1 cellular context compared by ENCODE assay signal in the genomic region with DNA sequence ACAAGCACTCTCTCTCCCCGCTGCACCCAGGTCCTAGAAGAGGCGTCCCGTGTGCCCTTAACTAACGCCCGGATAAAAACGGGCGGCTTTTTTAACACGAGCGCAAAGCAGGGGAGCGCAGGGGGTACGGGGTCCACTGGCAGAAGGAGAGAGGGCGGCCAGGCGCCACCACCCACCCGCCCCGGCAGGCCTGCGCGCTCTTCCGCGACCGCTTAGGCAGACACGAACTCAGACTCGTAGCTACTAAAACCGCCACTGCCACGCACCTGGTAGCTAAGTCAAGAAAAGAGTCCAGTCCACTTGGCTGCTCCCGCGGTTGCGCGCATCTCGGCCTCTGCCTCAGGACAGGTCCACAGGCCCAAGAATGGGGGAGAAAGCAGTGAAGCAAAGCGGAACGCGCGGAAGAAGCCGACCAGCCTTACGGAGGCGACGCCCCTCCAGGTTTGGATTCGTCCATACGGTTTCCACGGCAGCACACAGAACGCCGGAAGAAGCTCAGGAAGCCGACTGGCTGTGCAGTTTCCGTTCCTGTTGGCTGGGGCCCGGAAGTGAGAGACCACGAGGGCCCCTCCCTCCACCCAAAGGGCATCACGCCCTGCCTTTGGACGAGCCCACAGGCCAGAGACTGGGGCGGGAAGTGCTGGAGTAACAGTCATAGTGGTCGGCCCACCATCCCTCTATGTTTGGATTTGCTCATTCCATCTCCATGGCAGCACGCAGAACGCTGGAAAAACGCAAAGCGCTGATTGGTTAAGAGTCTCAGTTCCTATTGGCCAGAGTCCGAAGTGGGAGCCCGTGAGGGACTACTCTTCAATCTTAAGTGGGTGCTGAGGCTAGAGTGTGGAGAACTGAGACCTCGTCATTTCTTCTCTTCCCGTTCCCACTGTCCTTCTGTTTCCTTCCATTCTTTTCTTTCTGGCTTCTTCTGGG.
TF ChIP-seq lines count a peak whose summit lies in the region.

A gene (minus strand): TSS at position 354 of the 930 bp plus-strand sequence. CDS start 7,344 bp downstream, outside the sequence.

TF ChIP-seq in HepG2, 621 proteins besides CTCF, POLR2A, EP300 and RAD21 (continued from another document and continues in another):
- TF ChIP-seq TBX3 (IDR thresholded peaks at IDR 0.05; ENCODE audit: borderline replicate concordance) = no peak; the same call in 1 of the 2 replicates
- TF ChIP-seq ZFP36L1 (CRISPR knock-in tag; IDR thresholded peaks at IDR 0.05) = peak; percentile 66; the same call in 1 of the 2 replicates
- TF ChIP-seq, protein P1, sequence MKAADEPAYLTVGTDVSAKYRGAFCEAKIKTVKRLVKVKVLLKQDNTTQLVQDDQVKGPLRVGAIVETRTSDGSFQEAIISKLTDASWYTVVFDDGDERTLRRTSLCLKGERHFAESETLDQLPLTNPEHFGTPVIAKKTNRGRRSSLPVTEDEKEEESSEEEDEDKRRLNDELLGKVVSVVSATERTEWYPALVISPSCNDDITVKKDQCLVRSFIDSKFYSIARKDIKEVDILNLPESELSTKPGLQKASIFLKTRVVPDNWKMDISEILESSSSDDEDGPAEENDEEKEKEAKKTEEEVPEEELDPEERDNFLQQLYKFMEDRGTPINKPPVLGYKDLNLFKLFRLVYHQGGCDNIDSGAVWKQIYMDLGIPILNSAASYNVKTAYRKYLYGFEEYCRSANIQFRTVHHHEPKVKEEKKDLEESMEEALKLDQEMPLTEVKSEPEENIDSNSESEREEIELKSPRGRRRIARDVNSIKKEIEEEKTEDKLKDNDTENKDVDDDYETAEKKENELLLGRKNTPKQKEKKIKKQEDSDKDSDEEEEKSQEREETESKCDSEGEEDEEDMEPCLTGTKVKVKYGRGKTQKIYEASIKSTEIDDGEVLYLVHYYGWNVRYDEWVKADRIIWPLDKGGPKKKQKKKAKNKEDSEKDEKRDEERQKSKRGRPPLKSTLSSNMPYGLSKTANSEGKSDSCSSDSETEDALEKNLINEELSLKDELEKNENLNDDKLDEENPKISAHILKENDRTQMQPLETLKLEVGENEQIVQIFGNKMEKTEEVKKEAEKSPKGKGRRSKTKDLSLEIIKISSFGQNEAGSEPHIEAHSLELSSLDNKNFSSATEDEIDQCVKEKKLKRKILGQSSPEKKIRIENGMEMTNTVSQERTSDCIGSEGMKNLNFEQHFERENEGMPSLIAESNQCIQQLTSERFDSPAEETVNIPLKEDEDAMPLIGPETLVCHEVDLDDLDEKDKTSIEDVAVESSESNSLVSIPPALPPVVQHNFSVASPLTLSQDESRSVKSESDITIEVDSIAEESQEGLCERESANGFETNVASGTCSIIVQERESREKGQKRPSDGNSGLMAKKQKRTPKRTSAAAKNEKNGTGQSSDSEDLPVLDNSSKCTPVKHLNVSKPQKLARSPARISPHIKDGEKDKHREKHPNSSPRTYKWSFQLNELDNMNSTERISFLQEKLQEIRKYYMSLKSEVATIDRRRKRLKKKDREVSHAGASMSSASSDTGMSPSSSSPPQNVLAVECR (CRISPR knock-in tag; IDR thresholded peaks at IDR 0.05; ENCODE audit: borderline replicate concordance) = peak; percentile 100
- TF ChIP-seq SRSF4 (IDR thresholded peaks at IDR 0.05; ENCODE audit: low read depth, low read length, poor library complexity, severe bottlenecking) = no peak
- TF ChIP-seq PAX8 (CRISPR knock-in tag; IDR thresholded peaks at IDR 0.05; ENCODE audit: borderline replicate concordance) = no peak
- peak; percentile 19; the same call in 1 of the 2 replicates for TF ChIP-seq ZNF816 (CRISPR knock-in tag; IDR thresholded peaks at IDR 0.05; ENCODE audit: borderline replicate concordance)
- TF ChIP-seq, protein P2, sequence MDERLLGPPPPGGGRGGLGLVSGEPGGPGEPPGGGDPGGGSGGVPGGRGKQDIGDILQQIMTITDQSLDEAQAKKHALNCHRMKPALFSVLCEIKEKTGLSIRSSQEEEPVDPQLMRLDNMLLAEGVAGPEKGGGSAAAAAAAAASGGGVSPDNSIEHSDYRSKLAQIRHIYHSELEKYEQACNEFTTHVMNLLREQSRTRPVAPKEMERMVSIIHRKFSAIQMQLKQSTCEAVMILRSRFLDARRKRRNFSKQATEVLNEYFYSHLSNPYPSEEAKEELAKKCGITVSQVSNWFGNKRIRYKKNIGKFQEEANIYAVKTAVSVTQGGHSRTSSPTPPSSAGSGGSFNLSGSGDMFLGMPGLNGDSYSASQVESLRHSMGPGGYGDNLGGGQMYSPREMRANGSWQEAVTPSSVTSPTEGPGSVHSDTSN (CRISPR knock-in tag; IDR thresholded peaks at IDR 0.05) = no peak
- no peak for TF ChIP-seq AKAP8 (CRISPR knock-in tag; IDR thresholded peaks at IDR 0.05)
- TF ChIP-seq, protein P3, sequence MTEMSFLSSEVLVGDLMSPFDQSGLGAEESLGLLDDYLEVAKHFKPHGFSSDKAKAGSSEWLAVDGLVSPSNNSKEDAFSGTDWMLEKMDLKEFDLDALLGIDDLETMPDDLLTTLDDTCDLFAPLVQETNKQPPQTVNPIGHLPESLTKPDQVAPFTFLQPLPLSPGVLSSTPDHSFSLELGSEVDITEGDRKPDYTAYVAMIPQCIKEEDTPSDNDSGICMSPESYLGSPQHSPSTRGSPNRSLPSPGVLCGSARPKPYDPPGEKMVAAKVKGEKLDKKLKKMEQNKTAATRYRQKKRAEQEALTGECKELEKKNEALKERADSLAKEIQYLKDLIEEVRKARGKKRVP (CRISPR knock-in tag; IDR thresholded peaks at IDR 0.05) = no peak
- TF ChIP-seq HOXA7 (CRISPR knock-in tag; IDR thresholded peaks at IDR 0.05) = no peak
- no peak for TF ChIP-seq GZF1 (CRISPR knock-in tag; IDR thresholded peaks at IDR 0.05)
- TF ChIP-seq ZNF232 (CRISPR knock-in tag; IDR thresholded peaks at IDR 0.05; ENCODE audit: borderline replicate concordance) = no peak
- TF ChIP-seq RFXAP (CRISPR knock-in tag; IDR thresholded peaks at IDR 0.05; ENCODE audit: borderline replicate concordance) = peak; percentile 58; the same call in 1 of the 2 replicates
- TF ChIP-seq NR3C1 (CRISPR knock-in tag; IDR thresholded peaks at IDR 0.05) = no peak
- no peak for TF ChIP-seq FIP1L1 (IDR thresholded peaks at IDR 0.05; ENCODE audit: borderline replicate concordance, insufficient read depth, low read depth, low read length)
- 0 out of 2 replicates have a peak, but pooled peaks have one; percentile 30 for TF ChIP-seq GATA4 (IDR thresholded peaks at IDR 0.05; ENCODE audit: borderline replicate concordance, low read depth)
- TF ChIP-seq, protein P4, sequence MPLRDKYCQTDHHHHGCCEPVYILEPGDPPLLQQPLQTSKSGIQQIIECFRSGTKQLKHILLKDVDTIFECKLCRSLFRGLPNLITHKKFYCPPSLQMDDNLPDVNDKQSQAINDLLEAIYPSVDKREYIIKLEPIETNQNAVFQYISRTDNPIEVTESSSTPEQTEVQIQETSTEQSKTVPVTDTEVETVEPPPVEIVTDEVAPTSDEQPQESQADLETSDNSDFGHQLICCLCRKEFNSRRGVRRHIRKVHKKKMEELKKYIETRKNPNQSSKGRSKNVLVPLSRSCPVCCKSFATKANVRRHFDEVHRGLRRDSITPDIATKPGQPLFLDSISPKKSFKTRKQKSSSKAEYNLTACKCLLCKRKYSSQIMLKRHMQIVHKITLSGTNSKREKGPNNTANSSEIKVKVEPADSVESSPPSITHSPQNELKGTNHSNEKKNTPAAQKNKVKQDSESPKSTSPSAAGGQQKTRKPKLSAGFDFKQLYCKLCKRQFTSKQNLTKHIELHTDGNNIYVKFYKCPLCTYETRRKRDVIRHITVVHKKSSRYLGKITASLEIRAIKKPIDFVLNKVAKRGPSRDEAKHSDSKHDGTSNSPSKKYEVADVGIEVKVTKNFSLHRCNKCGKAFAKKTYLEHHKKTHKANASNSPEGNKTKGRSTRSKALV (CRISPR knock-in tag; IDR thresholded peaks at IDR 0.05) = peak; percentile 93
- TF ChIP-seq AGO2 (optimal IDR thresholded peaks at IDR 0.05; ENCODE audit: low read depth, low read length) = no peak
- TF ChIP-seq ZNF274 (CRISPR knock-in tag; IDR thresholded peaks at IDR 0.05) = no peak; the same call in 1 of the 2 replicates
- TF ChIP-seq CHD4 (IDR thresholded peaks at IDR 0.05; ENCODE audit: borderline replicate concordance, low read length) = no peak
- 0 out of 2 replicates have a peak, but pooled peaks have one; percentile 59 for TF ChIP-seq KLF13 (CRISPR knock-in tag; IDR thresholded peaks at IDR 0.05)
- TF ChIP-seq CBX5 (CRISPR knock-in tag; IDR thresholded peaks at IDR 0.05; ENCODE audit: borderline replicate concordance) = peak; percentile 60; the same call in 1 of the 2 replicates
- no peak for TF ChIP-seq PLRG1 (conservative IDR thresholded peaks at IDR 0.05)
- no peak for TF ChIP-seq SRSF9 (IDR thresholded peaks at IDR 0.05; ENCODE audit: borderline replicate concordance, insufficient read depth, low read depth, low read length, poor library complexity, severe bottlenecking)
- TF ChIP-seq, protein P5, sequence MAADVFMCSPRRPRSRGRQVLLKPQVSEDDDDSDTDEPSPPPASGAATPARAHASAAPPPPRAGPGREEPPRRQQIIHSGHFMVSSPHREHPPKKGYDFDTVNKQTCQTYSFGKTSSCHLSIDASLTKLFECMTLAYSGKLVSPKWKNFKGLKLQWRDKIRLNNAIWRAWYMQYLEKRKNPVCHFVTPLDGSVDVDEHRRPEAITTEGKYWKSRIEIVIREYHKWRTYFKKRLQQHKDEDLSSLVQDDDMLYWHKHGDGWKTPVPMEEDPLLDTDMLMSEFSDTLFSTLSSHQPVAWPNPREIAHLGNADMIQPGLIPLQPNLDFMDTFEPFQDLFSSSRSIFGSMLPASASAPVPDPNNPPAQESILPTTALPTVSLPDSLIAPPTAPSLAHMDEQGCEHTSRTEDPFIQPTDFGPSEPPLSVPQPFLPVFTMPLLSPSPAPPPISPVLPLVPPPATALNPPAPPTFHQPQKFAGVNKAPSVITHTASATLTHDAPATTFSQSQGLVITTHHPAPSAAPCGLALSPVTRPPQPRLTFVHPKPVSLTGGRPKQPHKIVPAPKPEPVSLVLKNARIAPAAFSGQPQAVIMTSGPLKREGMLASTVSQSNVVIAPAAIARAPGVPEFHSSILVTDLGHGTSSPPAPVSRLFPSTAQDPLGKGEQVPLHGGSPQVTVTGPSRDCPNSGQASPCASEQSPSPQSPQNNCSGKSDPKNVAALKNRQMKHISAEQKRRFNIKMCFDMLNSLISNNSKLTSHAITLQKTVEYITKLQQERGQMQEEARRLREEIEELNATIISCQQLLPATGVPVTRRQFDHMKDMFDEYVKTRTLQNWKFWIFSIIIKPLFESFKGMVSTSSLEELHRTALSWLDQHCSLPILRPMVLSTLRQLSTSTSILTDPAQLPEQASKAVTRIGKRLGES (CRISPR knock-in tag; IDR thresholded peaks at IDR 0.05; ENCODE audit: borderline replicate concordance) = no peak
- no peak for TF ChIP-seq NCOA5 (CRISPR knock-in tag; IDR thresholded peaks at IDR 0.05)
- TF ChIP-seq REXO4 (CRISPR knock-in tag; IDR thresholded peaks at IDR 0.05; ENCODE audit: borderline replicate concordance) = no peak
- TF ChIP-seq, protein P6, sequence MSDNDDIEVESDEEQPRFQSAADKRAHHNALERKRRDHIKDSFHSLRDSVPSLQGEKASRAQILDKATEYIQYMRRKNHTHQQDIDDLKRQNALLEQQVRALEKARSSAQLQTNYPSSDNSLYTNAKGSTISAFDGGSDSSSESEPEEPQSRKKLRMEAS (IDR thresholded peaks at IDR 0.05) = peak; percentile 91
- peak; percentile 39; the same call in 1 of the 2 replicates for TF ChIP-seq JUND (CRISPR knock-in tag; IDR thresholded peaks at IDR 0.05)
- 0 out of 2 replicates have a peak, but pooled peaks have one; percentile 41 for TF ChIP-seq ZNF264 (CRISPR knock-in tag; IDR thresholded peaks at IDR 0.05)
- TF ChIP-seq ERF (CRISPR knock-in tag; IDR thresholded peaks at IDR 0.05) = no peak; the same call in 1 of the 2 replicates
- no peak for TF ChIP-seq ZNF713 (CRISPR knock-in tag; IDR thresholded peaks at IDR 0.05)
- TF ChIP-seq HMG20A (CRISPR knock-in tag; IDR thresholded peaks at IDR 0.05; ENCODE audit: borderline replicate concordance) = no peak
- no peak for TF ChIP-seq PCBP2 (optimal IDR thresholded peaks at IDR 0.05; ENCODE audit: low read depth, low read length, poor library complexity, severe bottlenecking)
- TF ChIP-seq ZNF7 (CRISPR knock-in tag; IDR thresholded peaks at IDR 0.05) = no peak
- TF ChIP-seq, protein P7, sequence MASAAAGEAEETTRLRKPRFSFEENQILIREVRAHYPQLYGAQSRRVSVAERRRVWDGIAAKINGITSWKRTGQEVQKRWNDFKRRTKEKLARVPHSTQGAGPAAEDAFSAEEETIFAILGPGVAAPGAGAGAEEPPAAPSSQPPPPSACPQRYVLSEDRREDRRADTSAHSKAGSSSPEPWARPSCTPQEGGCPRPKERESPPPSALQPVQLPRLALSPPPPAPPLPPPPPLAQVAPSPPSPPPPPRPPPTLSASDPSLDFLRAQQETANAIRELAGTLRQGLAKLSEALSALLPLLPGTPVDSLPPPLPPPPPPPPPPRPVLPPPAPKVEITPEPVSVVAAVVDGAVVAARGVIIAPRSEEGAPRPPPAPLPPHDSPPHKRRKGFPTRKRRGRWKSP (CRISPR knock-in tag; IDR thresholded peaks at IDR 0.05) = no peak; the same call in 1 of the 2 replicates
- TF ChIP-seq ZFP82 (CRISPR knock-in tag; IDR thresholded peaks at IDR 0.05; ENCODE audit: borderline replicate concordance) = no peak
- TF ChIP-seq FOXJ3 (CRISPR knock-in tag; IDR thresholded peaks at IDR 0.05; ENCODE audit: borderline replicate concordance) = peak; percentile 38; the same call in 1 of the 2 replicates
- TF ChIP-seq FOXK2 (IDR thresholded peaks at IDR 0.05) = peak; percentile 98
- TF ChIP-seq ZNF562 (CRISPR knock-in tag; IDR thresholded peaks at IDR 0.05; ENCODE audit: borderline replicate concordance) = no peak
- no peak for TF ChIP-seq ZNF773 (CRISPR knock-in tag; IDR thresholded peaks at IDR 0.05; ENCODE audit: borderline replicate concordance)
- TF ChIP-seq DMAP1 (CRISPR knock-in tag; IDR thresholded peaks at IDR 0.05) = peak; percentile 71; the same call in 1 of the 2 replicates
- no peak for TF ChIP-seq NR2F6 (IDR thresholded peaks at IDR 0.05)
- peak; percentile 49; the same call in 1 of the 2 replicates for TF ChIP-seq NR2F6 (CRISPR knock-in tag; IDR thresholded peaks at IDR 0.05)
